ENCODE assay signal across 18 cellular contexts in genomic region chr1:115726161-115726560, GRCh38. TPM values are rescaled to one million over a fixed set of nuclear protein-coding genes. Genes with fewer than 3 reads are reported as not detected.
DNase-seq lines count a peak whose midpoint lies in the region; ATAC-seq and TF ChIP-seq lines count a peak whose summit lies in the region.
"Had no signal": no experiment of that assay in that cellular context is flagged by ENCODE, and none has a peak within 500 bp of the region (broad histone marks: within the 10 kb centered on the region; RNA-seq: fewer than 3 reads in every experiment).

No MANE protein-coding gene starts in this region.

- H3K36me3 ChIP-seq in hepatocyte (replicated peaks; ENCODE audit: insufficient read depth, low read depth): no peaks in the 10 kb centered on the region
- no peaks in the 10 kb centered on the region for H3K36me3 ChIP-seq in upper lobe of left lung
- H3K36me3 ChIP-seq in breast epithelium: no peaks in the 10 kb centered on the region
- no peaks in the 10 kb centered on the region for H3K36me3 ChIP-seq in colonic mucosa
- H3K36me3 ChIP-seq: BE2C had no signal

- DNase-seq in coronary artery (ENCODE audit: low spot score): no peak
- no peak for DNase-seq in hepatocyte (ENCODE audit: low spot score)
- DNase-seq in nephron progenitor cell: no peak
- DNase-seq in upper lobe of left lung: no peak
- DNase-seq in breast epithelium (ENCODE audit: low spot score in 2 of 2): no peak
- no peak for DNase-seq in ecto neural progenitor cell (ENCODE audit: low spot score)
- no peak for DNase-seq in colonic mucosa
- DNase-seq: BE2C; CD8-positive, alpha-beta T cell; GF-D8; NCI-H1092; NCI-H345; PC-3 had no signal

- ATAC-seq in upper lobe of left lung (ENCODE audit: low FRiP score in 2 of 2): no peak
- no peak for ATAC-seq in HG03159 (IDR thresholded peaks at IDR 0.05; ENCODE audit: unreplicated experiment)
- ATAC-seq: CD8-positive, alpha-beta T cell; K562; PC-3 had no signal

- no peaks in the 10 kb centered on the region for H3K9me2 ChIP-seq in hepatocyte (replicated peaks; ENCODE audit: insufficient read depth)

- intact Hi-C loops in breast epithelium (cut with DNase I; ENCODE audit: low total_unique reads): no loop called here
- intact Hi-C loops in colonic mucosa (cut with DNase I): no loop called here

- H3K4me1 ChIP-seq in hepatocyte (ENCODE audit: insufficient read depth): peaks cover 21% of the 10 kb centered on the region
- peaks cover 0 to 38% (median 16%) of the 10 kb centered on the region in 4 donors for H3K4me1 ChIP-seq in upper lobe of left lung
- H3K4me1 ChIP-seq in breast epithelium: no peaks in the 10 kb centered on the region
- H3K4me1 ChIP-seq in colonic mucosa: no peaks in the 10 kb centered on the region
- H3K4me1 ChIP-seq: BE2C had no signal

- H3K9ac ChIP-seq in colonic mucosa (ENCODE audit: low read depth in 2 of 2, low read length in 2 of 2): no peak overlapping the region

- H3K27me3 ChIP-seq in hepatocyte: no peaks in the 10 kb centered on the region
- H3K27me3 ChIP-seq in upper lobe of left lung: no peaks in the 10 kb centered on the region
- no peaks in the 10 kb centered on the region for H3K27me3 ChIP-seq in breast epithelium
- no peaks in the 10 kb centered on the region for H3K27me3 ChIP-seq in colonic mucosa
- H3K27me3 ChIP-seq: BE2C had no signal

- H3K9me3 ChIP-seq in hepatocyte (ENCODE audit: low read depth) (no peaks in the 10 kb centered on the region), upper lobe of left lung (no peaks in the 10 kb centered on the region), breast epithelium (no peaks in the 10 kb centered on the region), colonic mucosa (no peaks in the 10 kb centered on the region)
- H3K9me3 ChIP-seq: BE2C had no signal

- H3K27me3 Mint-ChIP-seq in nephron progenitor cell (ENCODE audit: low read depth, poor library complexity): peaks cover 3% of the 10 kb centered on the region

- peak overlapping the region; percentile 16 for H3K27ac Mint-ChIP-seq in nephron progenitor cell
- H3K27ac Mint-ChIP-seq: CD8-positive, alpha-beta T cell had no signal

- peak overlapping the region; percentile 44 to 85 for H3K27ac ChIP-seq in coronary artery
- peak overlapping the region; percentile 83 for H3K27ac ChIP-seq in hepatocyte
- H3K27ac ChIP-seq in upper lobe of left lung: peak overlapping the region; percentile 33 to 79 (median 67)
- no peak overlapping the region for H3K27ac ChIP-seq in breast epithelium
- H3K27ac ChIP-seq in colonic mucosa: no peak overlapping the region

- H3K4me2 ChIP-seq in hepatocyte: no peak overlapping the region

- H3K4me3 ChIP-seq in coronary artery (no peak overlapping the region), hepatocyte (no peak overlapping the region), upper lobe of left lung (no peak overlapping the region), breast epithelium (no peak overlapping the region), colonic mucosa (no peak overlapping the region)
- H3K4me3 ChIP-seq: K562 had no signal

- WGBS in hepatocyte (ENCODE audit: low lambda C conversion rate, missing lambda C conversion rate): 50% methylated on average over 3 of the region's 3 CpGs
- 60 to 63% methylated on average over 3 of the region's 3 CpGs for WGBS in upper lobe of left lung, 2 donors

- H3K4me3 Mint-ChIP-seq in nephron progenitor cell: no peak overlapping the region
- H3K4me3 Mint-ChIP-seq: CD8-positive, alpha-beta T cell had no signal

- H4K20me1 ChIP-seq in hepatocyte (ENCODE audit: insufficient read depth, poor library complexity, severe bottlenecking): no peaks in the 10 kb centered on the region

- H3K36me3 Mint-ChIP-seq in nephron progenitor cell (ENCODE audit: low read depth): no peaks in the 10 kb centered on the region
- H3K36me3 Mint-ChIP-seq: CD8-positive, alpha-beta T cell had no signal

- TF ChIP-seq CTCF in coronary artery (IDR thresholded peaks at IDR 0.05) (no peak), hepatocyte (IDR thresholded peaks at IDR 0.05; ENCODE audit: poor library complexity) (no peak), nephron progenitor cell (IDR thresholded peaks at IDR 0.05) (no peak), upper lobe of left lung (IDR thresholded peaks at IDR 0.05) (no peak), breast epithelium (IDR thresholded peaks at IDR 0.05) (no peak), colonic mucosa (IDR thresholded peaks at IDR 0.05) (no peak)

- H3K9me3 Mint-ChIP-seq in nephron progenitor cell: no peaks in the 10 kb centered on the region
- H3K9me3 Mint-ChIP-seq: CD8-positive, alpha-beta T cell had no signal

- no peaks in the 10 kb centered on the region for H3K79me2 ChIP-seq in hepatocyte

- TF ChIP-seq EP300 in upper lobe of left lung (IDR thresholded peaks at IDR 0.05): no peak

- H2AFZ ChIP-seq in hepatocyte: no peak overlapping the region

- peaks cover 51% of the 10 kb centered on the region for H3K4me1 Mint-ChIP-seq in nephron progenitor cell

- no peak for TF ChIP-seq POLR2A in upper lobe of left lung (IDR thresholded peaks at IDR 0.05)
- no peak for TF ChIP-seq POLR2A in breast epithelium (IDR thresholded peaks at IDR 0.05)

RNA-seq across cellular contexts. Expression of gene CASQ2, which starts 42.4 kb away (rescaled TPM):
- total RNA-seq in hepatocyte (0.08 TPM in 1 of 2 replicates, not detected in the other), upper lobe of left lung (1 to 10 TPM in 3 of 6 donors, under 1 TPM in 3; under 0.01 to 1.9 (median 0.99) TPM), breast epithelium (1 to 10 TPM; 2.1 to 3.3 (median 2.6) TPM), colonic mucosa (10 to 100 TPM in 1 of 2 donors, under 1 TPM in 1; 0.22 to 10.5 TPM)
- not detected in 2 replicates for polyA plus RNA-seq in hepatocyte
- total RNA-seq: CD8-positive, alpha-beta T cell; H1; K562; MCF 10A; PC-3 had no signal
- polyA plus RNA-seq: AG04450, H1, K562 had no signal

Comparison
In these comparisons a context has a peak if more than half of its experiments do, and no peak if none do; other contexts are left out.
1. H3K27ac ChIP-seq: peak in coronary artery (2 of 2), hepatocyte (single experiment) and upper lobe of left lung (4 of 4); none in breast epithelium (0 of 2) and colonic mucosa (single experiment).